ENCODE assay signal across 1 cellular context in the genomic region with DNA sequence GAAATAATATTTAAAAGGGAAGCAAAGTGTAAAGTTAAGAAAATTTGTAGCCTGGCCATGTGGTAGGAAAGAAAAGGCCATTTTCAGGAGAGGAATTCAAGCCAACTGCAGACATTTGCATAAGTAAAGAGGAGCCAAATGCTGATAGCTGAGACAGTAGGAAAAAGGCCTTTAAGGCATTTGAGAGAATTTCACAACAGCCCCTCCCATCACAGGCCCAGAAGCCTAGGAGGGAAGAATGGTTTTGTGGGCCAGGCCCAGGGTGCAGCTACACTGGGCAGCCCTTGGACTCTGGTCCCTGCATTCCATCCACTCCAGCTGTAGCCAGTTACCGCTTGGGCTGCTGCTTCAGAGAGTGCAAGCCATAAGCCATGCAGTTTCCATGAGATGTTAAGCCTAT.
TF ChIP-seq lines count a peak whose summit lies in the region.

No MANE protein-coding gene starts in this region.

TF ChIP-seq in WTC11, 78 proteins besides CTCF, POLR2A, EP300 and RAD21 (continued from another document):
- TF ChIP-seq, protein P1, sequence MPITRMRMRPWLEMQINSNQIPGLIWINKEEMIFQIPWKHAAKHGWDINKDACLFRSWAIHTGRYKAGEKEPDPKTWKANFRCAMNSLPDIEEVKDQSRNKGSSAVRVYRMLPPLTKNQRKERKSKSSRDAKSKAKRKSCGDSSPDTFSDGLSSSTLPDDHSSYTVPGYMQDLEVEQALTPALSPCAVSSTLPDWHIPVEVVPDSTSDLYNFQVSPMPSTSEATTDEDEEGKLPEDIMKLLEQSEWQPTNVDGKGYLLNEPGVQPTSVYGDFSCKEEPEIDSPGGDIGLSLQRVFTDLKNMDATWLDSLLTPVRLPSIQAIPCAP (CRISPR knock-in tag; IDR thresholded peaks at IDR 0.05) = no peak
- TF ChIP-seq, protein P2, sequence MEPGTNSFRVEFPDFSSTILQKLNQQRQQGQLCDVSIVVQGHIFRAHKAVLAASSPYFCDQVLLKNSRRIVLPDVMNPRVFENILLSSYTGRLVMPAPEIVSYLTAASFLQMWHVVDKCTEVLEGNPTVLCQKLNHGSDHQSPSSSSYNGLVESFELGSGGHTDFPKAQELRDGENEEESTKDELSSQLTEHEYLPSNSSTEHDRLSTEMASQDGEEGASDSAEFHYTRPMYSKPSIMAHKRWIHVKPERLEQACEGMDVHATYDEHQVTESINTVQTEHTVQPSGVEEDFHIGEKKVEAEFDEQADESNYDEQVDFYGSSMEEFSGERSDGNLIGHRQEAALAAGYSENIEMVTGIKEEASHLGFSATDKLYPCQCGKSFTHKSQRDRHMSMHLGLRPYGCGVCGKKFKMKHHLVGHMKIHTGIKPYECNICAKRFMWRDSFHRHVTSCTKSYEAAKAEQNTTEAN (CRISPR knock-in tag; IDR thresholded peaks at IDR 0.05) = no peak
- TF ChIP-seq TP53 (CRISPR knock-in tag; IDR thresholded peaks at IDR 0.05) = no peak
- TF ChIP-seq MYBL2 (CRISPR knock-in tag; IDR thresholded peaks at IDR 0.05) = no peak
